15 cellular contexts compared by ENCODE assay signal in the genomic region with DNA sequence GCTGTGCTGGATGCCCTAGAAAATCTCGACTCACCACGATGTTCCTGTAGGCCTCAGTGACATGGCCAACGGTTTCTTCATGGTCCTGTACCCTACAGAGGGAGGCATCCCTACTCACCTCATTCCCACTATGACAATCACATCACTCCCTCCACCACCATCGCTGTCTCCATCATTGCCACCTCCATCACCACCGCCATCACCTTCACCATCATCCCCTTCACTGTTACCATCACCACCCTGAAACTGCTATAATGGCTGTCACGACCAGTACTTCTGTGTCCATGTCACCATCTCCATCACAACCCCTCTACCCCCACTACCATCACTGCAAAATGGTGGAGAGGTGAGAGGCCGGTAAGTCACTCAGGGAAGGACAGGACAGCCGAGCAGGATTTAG.
"Had no signal": no experiment of that assay in that cellular context is flagged by ENCODE, and none has a peak within 500 bp of the region (broad histone marks: within the 10 kb centered on the region; RNA-seq: fewer than 3 reads in every experiment).

No MANE protein-coding gene starts in this region.

- H3K4me3 Mint-ChIP-seq: activated CD4-positive, alpha-beta T cell treated with anti-CD3 and anti-CD28 coated beads, Interleukin-2, amount 10 ng/mL, durations not matched to agents 7 days and 5 days; activated naive CD8-positive, alpha-beta T cell had no signal

- H3K9me3 ChIP-seq: thoracic aorta had no signal

- H3K36me3 ChIP-seq: brain microvascular endothelial cell, thoracic aorta had no signal

- H3K27ac Mint-ChIP-seq: activated CD4-positive, alpha-beta T cell treated with anti-CD3 and anti-CD28 coated beads, Interleukin-2, amount 10 ng/mL, durations not matched to agents 7 days and 5 days; activated naive CD8-positive, alpha-beta T cell; progenitor cell of endocrine pancreas had no signal

- H3K27ac ChIP-seq: brain microvascular endothelial cell, thoracic aorta had no signal

- ATAC-seq: left lobe of liver had no signal

- H3K27me3 Mint-ChIP-seq: activated naive CD8-positive, alpha-beta T cell had no signal

- FAIRE-seq: TTC549 had no signal

- H3K4me1 Mint-ChIP-seq: activated CD4-positive, alpha-beta T cell treated with anti-CD3 and anti-CD28 coated beads, Interleukin-2, amount 10 ng/mL, durations not matched to agents 7 days and 5 days had no signal

- DNase-seq: activated CD4-positive, alpha-beta T cell treated with anti-CD3 and anti-CD28 coated beads, Interleukin-2, amount 10 ng/mL, durations not matched to agents 7 days and 5 days; activated CD8-positive, alpha-beta memory T cell treated with anti-CD3 and anti-CD28 coated beads for 24 hours; activated gamma-delta T cell treated with Interleukin-2 at 50 U/mL for 16 hours; amniotic stem cell; brain microvascular endothelial cell; effector CD8-positive, alpha-beta T cell; foreskin melanocyte; islet precursor cell; naive B cell; T-helper 2 cell had no signal

- H3K9me3 Mint-ChIP-seq: activated CD4-positive, alpha-beta T cell treated with anti-CD3 and anti-CD28 coated beads, Interleukin-2, amount 10 ng/mL, durations not matched to agents 7 days and 5 days; naive B cell had no signal

- H3K36me3 Mint-ChIP-seq: activated naive CD8-positive, alpha-beta T cell; naive B cell had no signal

- H3K4me3 ChIP-seq: thoracic aorta had no signal
